ENCODE assay signal across 27 cellular contexts in genomic region chr5:75009559-75010230, GRCh38. TPM values are rescaled to one million over a fixed set of nuclear protein-coding genes. Genes with fewer than 3 reads are reported as not detected.
A peak's percentile ranks its signal among the peaks of the same experiment; 100 is the strongest.
DNase-seq lines count a peak whose midpoint lies in the region; ATAC-seq and TF ChIP-seq lines count a peak whose summit lies in the region.
"Had no signal": no experiment of that assay in that cellular context is flagged by ENCODE, and none has a peak within 500 bp of the region (broad histone marks: within the 10 kb centered on the region; RNA-seq: fewer than 3 reads in every experiment).

No MANE protein-coding gene starts in this region.

- no peak overlapping the region for H2AK5ac ChIP-seq in H9 (ENCODE audit: insufficient read length, low read length)

- H2BK15ac ChIP-seq in H9 (ENCODE audit: low read depth, low read length): no peak overlapping the region

- H3K4ac ChIP-seq in H9 (ENCODE audit: low read depth, low read length): no peak overlapping the region

- no peak overlapping the region for H3K14ac ChIP-seq in H9 (ENCODE audit: insufficient read depth, low read length)

- TF ChIP-seq CTCF in activated CD8-positive, alpha-beta T cell treated with anti-CD3 and anti-CD28 coated beads for 36 hours (IDR thresholded peaks at IDR 0.05): no peak
- TF ChIP-seq CTCF in mesothelial cell of epicardium (IDR thresholded peaks at IDR 0.05; ENCODE audit: unreplicated experiment) (no peak), transverse colon (IDR thresholded peaks at IDR 0.05) (no peak), H9 (conservative IDR thresholded peaks at IDR 0.05) (no peak)

- no peak overlapping the region for H2BK12ac ChIP-seq in H9 (ENCODE audit: insufficient read length, low read depth, low read length)

- H4K5ac ChIP-seq in H9 (ENCODE audit: insufficient read length, low read depth, low read length): no peak overlapping the region

- H3K27me3 ChIP-seq in BLaER1 treated with 17β-estradiol and CSF1 and Interleukin-3, amounts not matched to agents 10 nM and 100 nM: no peaks in the 10 kb centered on the region
- no peaks in the 10 kb centered on the region for H3K27me3 ChIP-seq in transverse colon
- no peaks in the 10 kb centered on the region for H3K27me3 ChIP-seq in H9 (ENCODE audit: insufficient read depth, low read length)

- no peak overlapping the region for H3K56ac ChIP-seq in H9 (ENCODE audit: insufficient read length, low read depth, low read length)

- CTCF ChIA-PET in activated CD8-positive, alpha-beta T cell treated with anti-CD3 and anti-CD28 coated beads for 36 hours (lab: Charles Lee): interaction anchor here (0.7 to 2.0 kb wide), 2 partner anchors 39 to 40 kb away, joined by 3 to 5 read pairs; no protein-coding TSS in a partner anchor

- no peak for TF ChIP-seq POLR2A in transverse colon (IDR thresholded peaks at IDR 0.05)
- TF ChIP-seq POLR2A in GM18505 (IDR thresholded peaks at IDR 0.05; ENCODE audit: borderline replicate concordance, extremely low read depth, insufficient read depth, insufficient read length): no peak

- peak overlapping the region in 8 of 11 experiments; percentile 10 to 60 (median 42); a peak in 17 of 22 replicates for H3K4me2 ChIP-seq in BLaER1 treated with 17β-estradiol and CSF1 and Interleukin-3, amounts not matched to agents 10 nM and 100 nM
- no peak overlapping the region for H3K4me2 ChIP-seq in H9 (ENCODE audit: insufficient read depth, insufficient read length, low read length)

- no peak overlapping the region for H3K18ac ChIP-seq in H9 (ENCODE audit: insufficient read length, low read depth, low read length)

- H3K79me1 ChIP-seq in H9 (ENCODE audit: insufficient read depth, low read depth, low read length, poor library complexity, severe bottlenecking): no peaks in the 10 kb centered on the region

- in situ Hi-C loops in KBM-7 (cut with MboI; ENCODE audit: low pct_unique_long_range_greater_than_20kb, low sequenced_read_pairs): no loop called here
- in situ Hi-C loops in transverse colon (cut with MboI; ENCODE audit: low pct_ligation_motif_present in 1 of 4, low pct_unique_long_range_greater_than_20kb in 1 of 4, low sequenced_read_pairs in 3 of 4): no loop called here

- H3K9ac ChIP-seq in BLaER1 treated with 17β-estradiol and CSF1 and Interleukin-3, amounts not matched to agents 10 nM and 100 nM: no peak overlapping the region
- no peak overlapping the region for H3K9ac ChIP-seq in H9 (ENCODE audit: extremely low read depth, insufficient read length, low read length)

- no peak overlapping the region for H3K4me3 Mint-ChIP-seq in activated CD8-positive, alpha-beta T cell treated with anti-CD3 and anti-CD28 coated beads for 36 hours
- no peak overlapping the region for H3K4me3 Mint-ChIP-seq in mesothelial cell of epicardium
- no peak overlapping the region for H3K4me3 Mint-ChIP-seq in H9
- H3K4me3 Mint-ChIP-seq: activated CD4-positive, alpha-beta memory T cell treated with anti-CD3 and anti-CD28 coated beads for 36 hours; activated T-helper 1 cell treated with anti-CD3 and anti-CD28 coated beads, Interleukin-12 subunit alpha, Interleukin-12 subunit beta, Interleukin-2, Interleukin-4 antibody, amounts not matched to agents 30 ng/mL and 10 ng/mL and 1 ng/mL, durations not matched to agents 14 hours and 24 hours and 36 hours; immature natural killer cell; nephron; stimulated activated naive B cell treated with anti-CD40 and anti-IgM and Interleukin-4, amounts not matched to agents 10 μg/mL and 1 μg/mL and 100 μg/mL, for 72 hours; T-helper 17 cell had no signal

- H3K27ac ChIP-seq in BLaER1 treated with 17β-estradiol and CSF1 and Interleukin-3, amounts not matched to agents 10 nM and 100 nM: no peak overlapping the region
- H3K27ac ChIP-seq in transverse colon (no peak overlapping the region), H9 (ENCODE audit: insufficient read length, low read depth, low read length) (no peak overlapping the region)

- no peaks in the 10 kb centered on the region for H3K27me3 Mint-ChIP-seq in activated CD8-positive, alpha-beta T cell treated with anti-CD3 and anti-CD28 coated beads for 36 hours
- no peaks in the 10 kb centered on the region for H3K27me3 Mint-ChIP-seq in mesothelial cell of epicardium (ENCODE audit: low read depth)
- no peaks in the 10 kb centered on the region; the same call in 1 of the 2 replicates for H3K27me3 Mint-ChIP-seq in H9 (ENCODE audit: low read depth)
- H3K27me3 Mint-ChIP-seq: activated CD4-positive, alpha-beta memory T cell treated with anti-CD3 and anti-CD28 coated beads for 36 hours; T-helper 17 cell had no signal

- H4K91ac ChIP-seq in H9 (ENCODE audit: insufficient read length, low read depth, low read length): no peak overlapping the region

- H4K8ac ChIP-seq in H9 (replicated peaks; ENCODE audit: insufficient read length, low read depth, low read length): no peak overlapping the region

- no peaks in the 10 kb centered on the region for H3K79me2 ChIP-seq in H9 (ENCODE audit: insufficient read depth, low read length)

- no peak overlapping the region for H3K23ac ChIP-seq in H9 (ENCODE audit: insufficient read length, low read depth, low read length)

- ATAC-seq in activated CD8-positive, alpha-beta T cell treated with anti-CD3 and anti-CD28 coated beads for 36 hours: no peak
- no peak for ATAC-seq in GM18505 (IDR thresholded peaks at IDR 0.05; ENCODE audit: unreplicated experiment)
- ATAC-seq: GM12878; left cardiac atrium; stimulated activated naive B cell treated with anti-CD40 and anti-IgM and Interleukin-4, amounts not matched to agents 10 μg/mL and 1 μg/mL and 100 μg/mL, for 72 hours; T-helper 17 cell had no signal

- no peak overlapping the region for H3K27ac Mint-ChIP-seq in activated CD8-positive, alpha-beta T cell treated with anti-CD3 and anti-CD28 coated beads for 36 hours
- H3K27ac Mint-ChIP-seq in mesothelial cell of epicardium (peak overlapping the region; percentile 84), H9 (no peak overlapping the region; a peak in 2 of 7 replicates)
- H3K27ac Mint-ChIP-seq: activated CD4-positive, alpha-beta memory T cell treated with anti-CD3 and anti-CD28 coated beads for 36 hours; activated T-helper 1 cell treated with anti-CD3 and anti-CD28 coated beads, Interleukin-12 subunit alpha, Interleukin-12 subunit beta, Interleukin-2, Interleukin-4 antibody, amounts not matched to agents 30 ng/mL and 10 ng/mL and 1 ng/mL, durations not matched to agents 14 hours and 24 hours and 36 hours; immature natural killer cell; nephron; stimulated activated naive B cell treated with anti-CD40 and anti-IgM and Interleukin-4, amounts not matched to agents 10 μg/mL and 1 μg/mL and 100 μg/mL, for 72 hours; T-helper 17 cell had no signal

- DNase-seq in KBM-7 (peak; percentile 15), mesothelial cell of epicardium (ENCODE audit: low spot score in 2 of 2, unreplicated experiment in 2 of 2) (no peak), transverse colon (no peak), amygdala (lab: John Stamatoyannopoulos, UW) (no peak), H9 (no peak)
- DNase-seq in activated CD8-positive, alpha-beta T cell treated with anti-CD3 and anti-CD28 coated beads for 36 hours: peak; percentile 8
- DNase-seq: activated CD4-positive, alpha-beta memory T cell treated with anti-CD3 and anti-CD28 coated beads for 36 hours; activated CD4-positive, CD25-positive, alpha-beta regulatory T cell treated with anti-CD3 and anti-CD28 coated beads, Interleukin-2, amount 50 U/mL, for 72 hours; activated CD8-positive, alpha-beta memory T cell treated with anti-CD3 and anti-CD28 coated beads, Interleukin-2, amount 50 U/mL, for 48 hours; activated naive CD4-positive, alpha-beta T cell treated with Interleukin-2 at 50 U/mL for 16 hours; Calu3; DND-41; hypothalamus; immature natural killer cell; left cardiac atrium; mammary epithelial cell; NCI-H1092 treated with DMSO at 0.1 percent for 48 hours; NCI-H187; NCI-H526; stimulated activated naive B cell treated with anti-CD40 and anti-IgM and Interleukin-4, amounts not matched to agents 10 μg/mL and 1 μg/mL and 100 μg/mL, for 72 hours; T-helper 17 cell had no signal

- H3K4me1 ChIP-seq in BLaER1 treated with 17β-estradiol and CSF1 and Interleukin-3, amounts not matched to agents 10 nM and 100 nM: peaks cover 0 to 9% (median 7%) of the 10 kb centered on the region in 10 experiments; a peak in 12 of 20 replicates
- no peaks in the 10 kb centered on the region for H3K4me1 ChIP-seq in transverse colon
- peaks cover 2% of the 10 kb centered on the region; the same call in 1 of the 2 replicates for H3K4me1 ChIP-seq in H9 (ENCODE audit: insufficient read depth, low read length)

- H3K23me2 ChIP-seq in H9 (ENCODE audit: insufficient read length, low read depth, low read length, poor library complexity, severe bottlenecking): no peaks in the 10 kb centered on the region

- H2BK5ac ChIP-seq in H9 (ENCODE audit: insufficient read length, low read length): no peak overlapping the region

- no peak overlapping the region for H2BK120ac ChIP-seq in H9 (ENCODE audit: low read depth, low read length, poor library complexity, severe bottlenecking)

- H3K4me1 Mint-ChIP-seq in activated CD8-positive, alpha-beta T cell treated with anti-CD3 and anti-CD28 coated beads for 36 hours (ENCODE audit: low read depth): peaks cover 9% of the 10 kb centered on the region
- H3K4me1 Mint-ChIP-seq in mesothelial cell of epicardium: peaks cover 39% of the 10 kb centered on the region
- peaks cover 21 to 23% of the 10 kb centered on the region in 2 experiments for H3K4me1 Mint-ChIP-seq in H9
- H3K4me1 Mint-ChIP-seq: nephron; stimulated activated naive B cell treated with anti-CD40 and anti-IgM and Interleukin-4, amounts not matched to agents 10 μg/mL and 1 μg/mL and 100 μg/mL, for 72 hours; T-helper 17 cell had no signal

- no peak for TF ChIP-seq EP300 in transverse colon (IDR thresholded peaks at IDR 0.05; ENCODE audit: low read depth)

- no peaks in the 10 kb centered on the region for H3K36me3 ChIP-seq in BLaER1 treated with 17β-estradiol and CSF1 and Interleukin-3, amounts not matched to agents 10 nM and 100 nM
- no peaks in the 10 kb centered on the region for H3K36me3 ChIP-seq in transverse colon

- no peaks in the 10 kb centered on the region for H4K20me1 ChIP-seq in BLaER1 treated with 17β-estradiol and CSF1 and Interleukin-3, amounts not matched to agents 10 nM and 100 nM
- no peaks in the 10 kb centered on the region for H4K20me1 ChIP-seq in H9 (ENCODE audit: control insufficient read depth, insufficient read depth, insufficient read length)

- no peak overlapping the region for H3K4me3 ChIP-seq in BLaER1 treated with 17β-estradiol and CSF1 and Interleukin-3, amounts not matched to agents 10 nM and 100 nM
- no peak overlapping the region for H3K4me3 ChIP-seq in transverse colon
- H3K4me3 ChIP-seq: GM12878 had no signal

- H3K9me3 Mint-ChIP-seq in activated CD8-positive, alpha-beta T cell treated with anti-CD3 and anti-CD28 coated beads for 36 hours: peaks cover 6% of the 10 kb centered on the region
- H3K9me3 Mint-ChIP-seq in mesothelial cell of epicardium (peaks cover 10% of the 10 kb centered on the region), H9 (peaks cover 14% of the 10 kb centered on the region in 2 experiments)

- no peak overlapping the region for H2BK20ac ChIP-seq in H9 (ENCODE audit: low read depth, low read length, poor library complexity, severe bottlenecking)

- no peak overlapping the region for H2AFZ ChIP-seq in H9 (ENCODE audit: low read length)

- WGBS in transverse colon (ENCODE audit: low coverage in 1 of 2), 2 donors: 77 to 78% methylated on average over 5 to 6 of the region's 6 CpGs
- no CpG with 5 or more reads among the region's 6 CpGs for WGBS in H9 (ENCODE audit: extremely low coverage, insufficient read length, low lambda C conversion rate)

- intact Hi-C loops in activated CD8-positive, alpha-beta T cell treated with anti-CD3 and anti-CD28 coated beads for 36 hours (cut with micrococcal nuclease): no loop called here
- intact Hi-C loops in transverse colon (cut with DNase I; ENCODE audit: low total_unique reads): no loop called here

- no peak overlapping the region for H3T11ph ChIP-seq in H9 (ENCODE audit: low read length)

- peaks cover 5% of the 10 kb centered on the region for H3K36me3 Mint-ChIP-seq in activated CD8-positive, alpha-beta T cell treated with anti-CD3 and anti-CD28 coated beads for 36 hours (ENCODE audit: low read depth)
- H3K36me3 Mint-ChIP-seq in mesothelial cell of epicardium (peaks cover 6% of the 10 kb centered on the region), H9 (ENCODE audit: insufficient read depth in 1 of 3, low read depth in 3 of 3) (peaks cover 6 to 14% (median 11%) of the 10 kb centered on the region in 3 experiments)

- H3K9me3 ChIP-seq in BLaER1 treated with 17β-estradiol and CSF1 and Interleukin-3, amounts not matched to agents 10 nM and 100 nM (replicated peaks in 1 of 11): peaks cover 20 to 33% (median 24%) of the 10 kb centered on the region in 11 experiments
- H3K9me3 ChIP-seq in transverse colon (peaks cover 5 to 6% of the 10 kb centered on the region in 2 donors), H9 (ENCODE audit: control insufficient read depth, low read depth, low read length) (peaks cover 5% of the 10 kb centered on the region)

- POLR2A ChIA-PET in activated CD8-positive, alpha-beta T cell treated with anti-CD3 and anti-CD28 coated beads for 36 hours (lab: Charles Lee): no interaction called here

RNA-seq across cellular contexts. Expression of gene GCNT4, which starts 42.7 kb away (rescaled TPM):
- total RNA-seq in activated CD8-positive, alpha-beta T cell treated with anti-CD3 and anti-CD28 coated beads for 36 hours: 1 to 10 TPM; 2.1 to 2.4 TPM
- total RNA-seq in mesothelial cell of epicardium (1.7 to 1.9 TPM (median 1.8 TPM) in 3 replicates), transverse colon (10 to 100 TPM in 1 of 4 donors, 1 to 10 TPM in 3; 1.1 to 12.5 (median 2.7) TPM), H9 (2021) (0.63 and 0.66 TPM in 2 replicates)
- total RNA-seq: endothelial cell of umbilical vein had no signal

Comparison
In these comparisons a context has a peak if more than half of its experiments do, and no peak if none do; other contexts are left out.
1. DNase-seq: peak in KBM-7 (single experiment) and activated CD8-positive, alpha-beta T cell treated with anti-CD3 and anti-CD28 coated beads for 36 hours (single experiment); none in mesothelial cell of epicardium (0 of 2), transverse colon (single experiment), amygdala (0 of 56) and H9 (single experiment).